Comparison of ENCODE assay signal across 20 cellular contexts in genomic region chr16:2044541-2044940, GRCh38. TPM values are rescaled to one million over a fixed set of nuclear protein-coding genes. Genes with fewer than 3 reads are reported as not detected.
DNase-seq lines count a peak whose midpoint lies in the region; ATAC-seq and TF ChIP-seq lines count a peak whose summit lies in the region.
"Had no signal": no experiment of that assay in that cellular context is flagged by ENCODE, and none has a peak within 500 bp of the region (broad histone marks: within the 10 kb centered on the region; RNA-seq: fewer than 3 reads in every experiment).

No MANE protein-coding gene starts in this region.

- no peaks in the 10 kb centered on the region for H3K27me3 ChIP-seq in AG04450 (ENCODE audit: control insufficient read depth, insufficient read depth, low read length)
- H3K27me3 ChIP-seq in gastrocnemius medialis = no peaks in the 10 kb centered on the region
- no peaks in the 10 kb centered on the region for H3K27me3 ChIP-seq in hepatocyte
- H3K27me3 ChIP-seq: breast epithelium, Peyer's patch had no signal

- no peak overlapping the region for H3K4me3 Mint-ChIP-seq in glutamatergic neuron (ENCODE audit: unreplicated experiment)
- H3K4me3 Mint-ChIP-seq in T-cell = no peak overlapping the region
- H3K4me3 Mint-ChIP-seq: activated CD4-positive, alpha-beta memory T cell treated with anti-CD3 and anti-CD28 coated beads for 36 hours; activated naive CD4-positive, alpha-beta T cell treated with anti-CD3 and anti-CD28 coated beads, Interleukin-2, amount 50 U/mL, for 24 hours; endodermal cell; T-helper 17 cell had no signal

- H3K27ac ChIP-seq in AG04450 (ENCODE audit: low read depth, low read length) = peak overlapping the region; percentile 11
- no peak overlapping the region for H3K27ac ChIP-seq in HEK293 (ENCODE audit: extremely low read depth, low read depth, low read length)
- peak overlapping the region in 3 of 4 donors; percentile 39 to 42 (median 39) for H3K27ac ChIP-seq in gastrocnemius medialis
- H3K27ac ChIP-seq in hepatocyte = no peak overlapping the region

- CTCF ChIA-PET in AG04450 (lab: Charles Lee) = interaction anchor here (1.5 kb wide), 1 partner anchor 97 kb away, joined by 4 read pairs; no protein-coding TSS in a partner anchor
- CTCF ChIA-PET in HEK293 (lab: Yijun Ruan, JAX) = no interaction called here
- CTCF ChIA-PET in T-cell (lab: Charles Lee) = no interaction called here

- no peaks in the 10 kb centered on the region; the same call in 1 of the 2 replicates for H3K9me3 ChIP-seq in AG04450 (ENCODE audit: control insufficient read depth, insufficient read depth, low read length)
- no peaks in the 10 kb centered on the region for H3K9me3 ChIP-seq in HEK293 (ENCODE audit: control insufficient read depth, insufficient read depth, low read depth, low read length)
- no peaks in the 10 kb centered on the region for H3K9me3 ChIP-seq in gastrocnemius medialis
- no peaks in the 10 kb centered on the region for H3K9me3 ChIP-seq in hepatocyte (ENCODE audit: low read depth)
- H3K9me3 ChIP-seq: breast epithelium, Peyer's patch had no signal

- POLR2A ChIA-PET in AG04450 (lab: Yijun Ruan, JAX) (no interaction called here), HEK293 (lab: Yijun Ruan, JAX) (interaction anchor here (1.0 kb wide), 1 partner anchor 19 kb away, joined by 4 read pairs; no protein-coding TSS in a partner anchor), T-cell (lab: Charles Lee) (interaction anchor here in 1 of 2 donors (1.1 kb wide), 1 partner anchor 96 kb away, joined by 3 read pairs; no protein-coding TSS in a partner anchor)

- DNase-seq in AG04450 (ENCODE audit: low read depth, low spot score) (no peak), glutamatergic neuron (peak; percentile 10), gastrocnemius medialis (no peak), activated gamma-delta T cell (lab: John Stamatoyannopoulos, UW) (no peak), SIG-M5 (lab: John Stamatoyannopoulos, UW) (no peak), hepatocyte (ENCODE audit: low spot score) (no peak), T-cell (no peak)
- DNase-seq: activated CD4-positive, alpha-beta memory T cell treated with anti-CD3 and anti-CD28 coated beads for 36 hours; activated CD4-positive, CD25-positive, alpha-beta regulatory T cell treated with anti-CD3 and anti-CD28 coated beads, Interleukin-2, amount 50 U/mL, for 72 hours; activated CD8-positive, alpha-beta memory T cell treated with anti-CD3 and anti-CD28 coated beads, Interleukin-2, amount 50 U/mL, for 48 hours; endodermal cell; kidney glomerular epithelial cell; NCI-H2227 treated with DMSO at 0.1 percent for 48 hours; Peyer's patch; T-helper 17 cell had no signal

- intact Hi-C loops in gastrocnemius medialis (cut with DNase I; ENCODE audit: low total_unique reads) = no loop called here

- 98% methylated on average over 21 of the region's 22 CpGs for WGBS in hepatocyte (ENCODE audit: low lambda C conversion rate, missing lambda C conversion rate)

- no peak for TF ChIP-seq POLR2A in gastrocnemius medialis (IDR thresholded peaks at IDR 0.05)

- H3K9me3 Mint-ChIP-seq in glutamatergic neuron (ENCODE audit: unreplicated experiment) (peaks cover 8% of the 10 kb centered on the region), T-cell (no peaks in the 10 kb centered on the region)
- H3K9me3 Mint-ChIP-seq: activated CD4-positive, alpha-beta memory T cell treated with anti-CD3 and anti-CD28 coated beads for 36 hours; activated naive CD4-positive, alpha-beta T cell treated with anti-CD3 and anti-CD28 coated beads, Interleukin-2, amount 50 U/mL, for 24 hours; endodermal cell; stimulated activated naive B cell treated with anti-CD40 and anti-IgM and Interleukin-4, amounts not matched to agents 10 μg/mL and 1 μg/mL and 100 μg/mL, for 72 hours had no signal

- H3K27ac Mint-ChIP-seq in glutamatergic neuron (ENCODE audit: unreplicated experiment) (no peak overlapping the region), T-cell (no peak overlapping the region)
- H3K27ac Mint-ChIP-seq: activated CD4-positive, alpha-beta memory T cell treated with anti-CD3 and anti-CD28 coated beads for 36 hours; activated naive CD4-positive, alpha-beta T cell treated with anti-CD3 and anti-CD28 coated beads, Interleukin-2, amount 50 U/mL, for 24 hours; endodermal cell; T-helper 17 cell had no signal

- TF ChIP-seq CTCF in AG04450 (IDR thresholded peaks at IDR 0.05; ENCODE audit: low read depth, low read length) = no peak
- no peak for TF ChIP-seq CTCF in HEK293 (tag by site-specific recombination; IDR thresholded peaks at IDR 0.05)
- no peak for TF ChIP-seq CTCF in glutamatergic neuron (IDR thresholded peaks at IDR 0.05; ENCODE audit: partially characterized antibody, unreplicated experiment)
- TF ChIP-seq CTCF in gastrocnemius medialis (IDR thresholded peaks at IDR 0.05 in 4 of 5, conservative IDR thresholded peaks at IDR 0.05 in 1 of 5) = no peak
- TF ChIP-seq CTCF in hepatocyte (IDR thresholded peaks at IDR 0.05; ENCODE audit: poor library complexity) = no peak

- in situ Hi-C loops in gastrocnemius medialis (cut with MboI; ENCODE audit: low sequenced_read_pairs in 4 of 4) = no loop called here

- H3K4me1 ChIP-seq in HEK293 (ENCODE audit: control insufficient read depth, insufficient read depth, low read length) (no peaks in the 10 kb centered on the region), gastrocnemius medialis (peaks cover 36 to 53% of the 10 kb centered on the region in 2 donors), hepatocyte (ENCODE audit: insufficient read depth) (peaks cover 38% of the 10 kb centered on the region)

- H3K36me3 ChIP-seq in HEK293 (ENCODE audit: control insufficient read depth in 2 of 2, insufficient read depth in 1 of 2, low read length in 2 of 2) (peaks cover 0 to 11% of the 10 kb centered on the region in 2 experiments; a peak in 2 of 3 replicates), gastrocnemius medialis (no peaks in the 10 kb centered on the region), hepatocyte (replicated peaks; ENCODE audit: insufficient read depth, low read depth) (no peaks in the 10 kb centered on the region)
- H3K36me3 ChIP-seq: breast epithelium, Peyer's patch had no signal

- H3K4me3 ChIP-seq in AG04450 (ENCODE audit: low read depth, low read length) = no peak overlapping the region
- H3K4me3 ChIP-seq in HEK293 (ENCODE audit: low read depth, low read length) = no peak overlapping the region
- peak overlapping the region in 1 of 4 donors; percentile 4 for H3K4me3 ChIP-seq in gastrocnemius medialis
- no peak overlapping the region for H3K4me3 ChIP-seq in hepatocyte
- H3K4me3 ChIP-seq: breast epithelium, Peyer's patch had no signal

- no peak for ATAC-seq in gastrocnemius medialis
- ATAC-seq in T-cell (replicated peaks in 1 of 4) = no peak
- ATAC-seq: sciatic nerve, T-helper 17 cell had no signal

- peaks cover 11% of the 10 kb centered on the region for H3K4me1 Mint-ChIP-seq in glutamatergic neuron (ENCODE audit: low read depth, unreplicated experiment)
- H3K4me1 Mint-ChIP-seq in T-cell = peaks cover 16 to 23% (median 20%) of the 10 kb centered on the region in 3 donors

- H3K79me2 ChIP-seq in hepatocyte = peaks cover 24% of the 10 kb centered on the region

- H3K27me3 Mint-ChIP-seq in glutamatergic neuron (ENCODE audit: unreplicated experiment) (peaks cover 6% of the 10 kb centered on the region), T-cell (no peaks in the 10 kb centered on the region)
- H3K27me3 Mint-ChIP-seq: activated CD4-positive, alpha-beta memory T cell treated with anti-CD3 and anti-CD28 coated beads for 36 hours; activated naive CD4-positive, alpha-beta T cell treated with anti-CD3 and anti-CD28 coated beads, Interleukin-2, amount 50 U/mL, for 24 hours; stimulated activated naive B cell treated with anti-CD40 and anti-IgM and Interleukin-4, amounts not matched to agents 10 μg/mL and 1 μg/mL and 100 μg/mL, for 72 hours; T-helper 17 cell had no signal

- no peak overlapping the region for H2AFZ ChIP-seq in hepatocyte

- no peaks in the 10 kb centered on the region for H3K9me2 ChIP-seq in hepatocyte (replicated peaks; ENCODE audit: insufficient read depth)

- no peak overlapping the region for H3K4me2 ChIP-seq in hepatocyte

- no peaks in the 10 kb centered on the region for H4K20me1 ChIP-seq in hepatocyte (ENCODE audit: insufficient read depth, poor library complexity, severe bottlenecking)

- H3K36me3 Mint-ChIP-seq in glutamatergic neuron (ENCODE audit: unreplicated experiment) (no peaks in the 10 kb centered on the region), T-cell (no peaks in the 10 kb centered on the region)
- H3K36me3 Mint-ChIP-seq: activated CD4-positive, alpha-beta memory T cell treated with anti-CD3 and anti-CD28 coated beads for 36 hours; activated naive CD4-positive, alpha-beta T cell treated with anti-CD3 and anti-CD28 coated beads, Interleukin-2, amount 50 U/mL, for 24 hours had no signal

RNA-seq across cellular contexts. Expression of gene NTHL1, which starts 3.1 kb away (rescaled TPM):
- polyA plus RNA-seq in AG04450 (2011; rRNA removed) = 10.7 and 14.5 TPM in 2 replicates
- polyA minus RNA-seq in AG04450 (2011; rRNA and poly(A)+ RNA removed) = 4.3 and 4.7 TPM in 2 replicates
- 194 TPM for total RNA-seq in glutamatergic neuron (ENCODE audit: unreplicated experiment)
- 10 to 100 TPM in 1 of 4 donors, 1 to 10 TPM in 3; 3.5 to 13.6 (median 6.4) TPM for total RNA-seq in gastrocnemius medialis
- total RNA-seq in hepatocyte = 19.6 and 20.2 TPM in 2 replicates
- 23.4 and 28.5 TPM in 2 replicates for polyA plus RNA-seq in hepatocyte
- total RNA-seq in T-cell = 10 to 100 TPM in 3 of 5 donors, 1 to 10 TPM in 2; 5.8 to 24.1 (median 18.3) TPM

RNA-seq across cellular contexts. Expression of gene TSC2, which starts 3.2 kb away (rescaled TPM):
- polyA plus RNA-seq in AG04450 (2011; rRNA removed) (35.9 and 42.2 TPM in 2 replicates), hepatocyte (78.7 and 113 TPM in 2 replicates)
- 67.9 and 99.1 TPM in 2 replicates for polyA minus RNA-seq in AG04450 (2011; rRNA and poly(A)+ RNA removed)
- total RNA-seq in glutamatergic neuron (ENCODE audit: unreplicated experiment) (215 TPM), gastrocnemius medialis (10 to 100 TPM; 44.5 to 62.7 (median 53.8) TPM), hepatocyte (39.5 and 41.8 TPM in 2 replicates), T-cell (100 to 1,000 TPM; 134 to 181 (median 161) TPM)

RNA-seq across cellular contexts. Expression of gene NHERF2, which starts 17.8 kb away (rescaled TPM):
- polyA plus RNA-seq in AG04450 (2011; rRNA removed) (16.7 and 23.5 TPM in 2 replicates), hepatocyte (37.7 and 43.8 TPM in 2 replicates)
- polyA minus RNA-seq in AG04450 (2011; rRNA and poly(A)+ RNA removed) = 6.3 and 6.5 TPM in 2 replicates
- total RNA-seq in glutamatergic neuron (ENCODE audit: unreplicated experiment) (22.3 TPM), gastrocnemius medialis (10 to 100 TPM; 51.6 to 86.9 (median 74.4) TPM), hepatocyte (25.9 and 29.6 TPM in 2 replicates), T-cell (1 to 10 TPM; 2.9 to 6.8 (median 5.8) TPM)

RNA-seq across cellular contexts. Expression of gene NPW, which starts 25.0 kb away (rescaled TPM):
- polyA plus RNA-seq in AG04450 (2011; rRNA removed) = 0.66 and 0.94 TPM in 2 replicates
- polyA minus RNA-seq in AG04450 (2011; rRNA and poly(A)+ RNA removed) = not detected in 2 replicates
- 0.91 TPM for total RNA-seq in glutamatergic neuron (ENCODE audit: unreplicated experiment)
- total RNA-seq in gastrocnemius medialis = not detected
- 2.7 and 4.1 TPM in 2 replicates for total RNA-seq in hepatocyte
- polyA plus RNA-seq in hepatocyte = 45.2 and 57.6 TPM in 2 replicates
- under 1 TPM in 2 of 5 donors, not detected in 3; 0.43 to 0.44 TPM for total RNA-seq in T-cell
- total RNA-seq: breast epithelium had no signal

RNA-seq across cellular contexts. Expression of gene ZNF598, which starts 34.9 kb away (rescaled TPM):
- 8.2 and 10.7 TPM in 2 replicates for polyA plus RNA-seq in AG04450 (2011; rRNA removed)
- 7.2 and 7.8 TPM in 2 replicates for polyA minus RNA-seq in AG04450 (2011; rRNA and poly(A)+ RNA removed)
- 90.4 TPM for total RNA-seq in glutamatergic neuron (ENCODE audit: unreplicated experiment)
- total RNA-seq in gastrocnemius medialis = 10 to 100 TPM; 57.0 to 92.2 (median 75.4) TPM
- 22.8 and 42.6 TPM in 2 replicates for total RNA-seq in hepatocyte
- polyA plus RNA-seq in hepatocyte = 29.5 and 36.8 TPM in 2 replicates
- total RNA-seq in T-cell = 10 to 100 TPM; 44.3 to 73.7 (median 68.8) TPM

Comparison
In these comparisons a context has a peak if more than half of its experiments do, and no peak if none do; other contexts are left out.
1. H3K27ac ChIP-seq: peak in AG04450 (single experiment) and gastrocnemius medialis (3 of 4); none in HEK293 (single experiment) and hepatocyte (single experiment).